Comparison of ENCODE assay signal across 1 cellular context in the genomic region with DNA sequence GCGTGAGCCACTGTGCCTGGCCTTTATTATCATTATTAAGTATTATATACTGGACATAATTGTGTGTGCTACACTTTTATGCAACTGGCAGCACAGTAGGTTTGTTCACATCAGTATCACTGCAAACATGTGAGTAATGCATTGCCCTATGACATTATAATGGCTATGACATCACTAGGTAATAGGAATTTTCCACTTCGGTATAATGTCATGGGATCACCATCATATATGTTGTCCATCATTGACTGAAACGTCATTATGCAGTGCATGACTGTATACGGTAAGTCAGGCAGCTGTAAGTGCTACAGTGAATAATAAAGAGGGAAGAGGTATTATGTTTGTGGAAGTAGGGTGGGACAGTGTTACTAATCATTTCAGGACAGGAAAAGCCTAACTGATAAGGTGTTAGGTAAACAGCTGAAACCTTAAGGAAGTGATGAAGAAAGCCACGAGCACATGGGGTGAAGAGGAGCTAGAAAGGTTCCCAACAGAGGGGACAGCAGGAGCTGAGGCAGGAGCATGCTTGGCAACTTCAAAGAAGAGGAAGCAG.
TF ChIP-seq lines count a peak whose summit lies in the region.

No MANE protein-coding gene starts in this region.

TF ChIP-seq in IMR-90, 13 proteins besides CTCF, POLR2A, EP300 and RAD21 (continued from another document):
- TF ChIP-seq, protein P1, sequence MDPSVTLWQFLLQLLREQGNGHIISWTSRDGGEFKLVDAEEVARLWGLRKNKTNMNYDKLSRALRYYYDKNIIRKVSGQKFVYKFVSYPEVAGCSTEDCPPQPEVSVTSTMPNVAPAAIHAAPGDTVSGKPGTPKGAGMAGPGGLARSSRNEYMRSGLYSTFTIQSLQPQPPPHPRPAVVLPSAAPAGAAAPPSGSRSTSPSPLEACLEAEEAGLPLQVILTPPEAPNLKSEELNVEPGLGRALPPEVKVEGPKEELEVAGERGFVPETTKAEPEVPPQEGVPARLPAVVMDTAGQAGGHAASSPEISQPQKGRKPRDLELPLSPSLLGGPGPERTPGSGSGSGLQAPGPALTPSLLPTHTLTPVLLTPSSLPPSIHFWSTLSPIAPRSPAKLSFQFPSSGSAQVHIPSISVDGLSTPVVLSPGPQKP (IDR thresholded peaks at IDR 0.05; ENCODE audit: borderline replicate concordance, low read depth, low read length) = no peak
- TF ChIP-seq MAZ (IDR thresholded peaks at IDR 0.05; ENCODE audit: borderline replicate concordance, low read depth, low read length) (no peak), RCOR1 (IDR thresholded peaks at IDR 0.05; ENCODE audit: insufficient replicate concordance, low read length) (no peak), CEBPB (IDR thresholded peaks at IDR 0.05; ENCODE audit: low read depth, low read length) (no peak)
